In genomic region chr12:7835116-7835515, GRCh38 we compare ENCODE assay signal across 1 cellular context.
TF ChIP-seq lines count a peak whose summit lies in the region.

No MANE protein-coding gene starts in this region.

TF ChIP-seq in GM23338, 12 proteins besides CTCF, POLR2A, EP300 and RAD21 (continued from another document):
- no peak for TF ChIP-seq ZNF462 (CRISPR knock-in tag; IDR thresholded peaks at IDR 0.05)
- TF ChIP-seq ZNF114 (CRISPR knock-in tag; IDR thresholded peaks at IDR 0.05) = no peak
- TF ChIP-seq EZH2 (IDR thresholded peaks at IDR 0.05; ENCODE audit: low read depth, unreplicated experiment) = no peak
- no peak for TF ChIP-seq CREB1 (CRISPR knock-in tag; IDR thresholded peaks at IDR 0.05; ENCODE audit: low read depth)
- TF ChIP-seq NANOG (IDR thresholded peaks at IDR 0.05; ENCODE audit: borderline replicate concordance) = no peak
- no peak for TF ChIP-seq REST (IDR thresholded peaks at IDR 0.05; ENCODE audit: unreplicated experiment)
- TF ChIP-seq POLR2AphosphoS5 (IDR thresholded peaks at IDR 0.05; ENCODE audit: low read depth) = no peak
